ENCODE assay signal across 1 cellular context in the genomic region with DNA sequence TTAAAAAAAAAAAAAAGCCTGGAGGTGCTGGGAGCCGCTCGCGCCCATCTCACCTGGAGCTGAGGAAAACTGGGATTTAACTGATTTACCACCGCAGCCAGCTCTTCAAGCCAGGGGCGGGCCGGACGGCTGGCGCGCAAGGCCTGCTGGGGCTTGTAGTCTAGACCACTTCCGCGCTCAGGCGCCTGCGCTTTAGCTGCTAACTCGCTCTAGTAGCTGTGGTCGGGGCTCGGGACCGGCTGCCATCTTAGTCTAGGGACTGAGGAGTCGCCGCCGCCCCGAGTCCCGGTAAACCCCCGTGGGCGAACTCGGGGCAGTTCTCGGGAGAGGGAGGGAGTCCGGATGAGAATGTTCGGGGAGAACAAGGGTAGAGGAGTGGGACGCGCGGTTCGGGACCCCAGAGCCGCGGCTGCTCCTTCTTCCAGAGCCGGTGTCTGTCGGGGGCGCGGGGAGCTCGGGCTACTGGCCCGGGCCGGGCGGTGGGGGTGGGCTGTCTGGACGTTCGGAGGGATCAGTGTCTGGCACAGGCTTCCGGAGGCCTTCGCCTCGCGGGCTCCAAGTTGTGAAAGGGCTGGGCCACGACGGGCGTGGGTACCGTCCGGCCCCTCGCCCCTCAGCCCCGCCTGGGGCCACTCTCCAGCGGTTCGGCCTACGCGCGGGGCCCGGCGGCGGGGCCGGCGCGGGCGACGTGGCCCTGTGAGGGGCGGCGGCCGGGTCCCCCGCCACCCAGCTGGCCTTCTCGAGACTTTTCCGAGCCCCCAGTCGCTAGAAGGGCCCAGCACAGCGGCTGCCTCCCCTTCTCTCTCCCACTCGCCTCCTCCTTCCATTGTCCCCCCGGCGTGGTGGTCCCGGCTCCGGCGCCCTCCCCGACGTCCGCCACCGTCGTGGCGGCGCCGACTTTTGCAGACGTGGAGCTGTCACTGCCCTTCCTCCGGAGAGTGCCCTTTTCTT.
TF ChIP-seq lines count a peak whose summit lies in the region.

A gene (plus strand): TSS at position 212 of the 951 bp plus-strand sequence. CDS start 30,539 bp downstream, outside the sequence.

TF ChIP-seq in GM12878, 131 proteins besides CTCF, POLR2A, EP300 and RAD21 (continued from another document):
- TF ChIP-seq, protein P1, sequence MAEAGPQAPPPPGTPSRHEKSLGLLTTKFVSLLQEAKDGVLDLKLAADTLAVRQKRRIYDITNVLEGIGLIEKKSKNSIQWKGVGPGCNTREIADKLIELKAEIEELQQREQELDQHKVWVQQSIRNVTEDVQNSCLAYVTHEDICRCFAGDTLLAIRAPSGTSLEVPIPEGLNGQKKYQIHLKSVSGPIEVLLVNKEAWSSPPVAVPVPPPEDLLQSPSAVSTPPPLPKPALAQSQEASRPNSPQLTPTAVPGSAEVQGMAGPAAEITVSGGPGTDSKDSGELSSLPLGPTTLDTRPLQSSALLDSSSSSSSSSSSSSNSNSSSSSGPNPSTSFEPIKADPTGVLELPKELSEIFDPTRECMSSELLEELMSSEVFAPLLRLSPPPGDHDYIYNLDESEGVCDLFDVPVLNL (IDR thresholded peaks at IDR 0.05; ENCODE audit: low read depth, low read length) = 0 out of 2 replicates have a peak, but pooled peaks have one; percentile 23
- TF ChIP-seq, protein P2, sequence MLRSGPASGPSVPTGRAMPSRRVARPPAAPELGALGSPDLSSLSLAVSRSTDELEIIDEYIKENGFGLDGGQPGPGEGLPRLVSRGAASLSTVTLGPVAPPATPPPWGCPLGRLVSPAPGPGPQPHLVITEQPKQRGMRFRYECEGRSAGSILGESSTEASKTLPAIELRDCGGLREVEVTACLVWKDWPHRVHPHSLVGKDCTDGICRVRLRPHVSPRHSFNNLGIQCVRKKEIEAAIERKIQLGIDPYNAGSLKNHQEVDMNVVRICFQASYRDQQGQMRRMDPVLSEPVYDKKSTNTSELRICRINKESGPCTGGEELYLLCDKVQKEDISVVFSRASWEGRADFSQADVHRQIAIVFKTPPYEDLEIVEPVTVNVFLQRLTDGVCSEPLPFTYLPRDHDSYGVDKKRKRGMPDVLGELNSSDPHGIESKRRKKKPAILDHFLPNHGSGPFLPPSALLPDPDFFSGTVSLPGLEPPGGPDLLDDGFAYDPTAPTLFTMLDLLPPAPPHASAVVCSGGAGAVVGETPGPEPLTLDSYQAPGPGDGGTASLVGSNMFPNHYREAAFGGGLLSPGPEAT (IDR thresholded peaks at IDR 0.05; ENCODE audit: low read depth) = peak; percentile 48; the same call in 1 of the 2 replicates
